13 cellular contexts compared by ENCODE assay signal in the genomic region with DNA sequence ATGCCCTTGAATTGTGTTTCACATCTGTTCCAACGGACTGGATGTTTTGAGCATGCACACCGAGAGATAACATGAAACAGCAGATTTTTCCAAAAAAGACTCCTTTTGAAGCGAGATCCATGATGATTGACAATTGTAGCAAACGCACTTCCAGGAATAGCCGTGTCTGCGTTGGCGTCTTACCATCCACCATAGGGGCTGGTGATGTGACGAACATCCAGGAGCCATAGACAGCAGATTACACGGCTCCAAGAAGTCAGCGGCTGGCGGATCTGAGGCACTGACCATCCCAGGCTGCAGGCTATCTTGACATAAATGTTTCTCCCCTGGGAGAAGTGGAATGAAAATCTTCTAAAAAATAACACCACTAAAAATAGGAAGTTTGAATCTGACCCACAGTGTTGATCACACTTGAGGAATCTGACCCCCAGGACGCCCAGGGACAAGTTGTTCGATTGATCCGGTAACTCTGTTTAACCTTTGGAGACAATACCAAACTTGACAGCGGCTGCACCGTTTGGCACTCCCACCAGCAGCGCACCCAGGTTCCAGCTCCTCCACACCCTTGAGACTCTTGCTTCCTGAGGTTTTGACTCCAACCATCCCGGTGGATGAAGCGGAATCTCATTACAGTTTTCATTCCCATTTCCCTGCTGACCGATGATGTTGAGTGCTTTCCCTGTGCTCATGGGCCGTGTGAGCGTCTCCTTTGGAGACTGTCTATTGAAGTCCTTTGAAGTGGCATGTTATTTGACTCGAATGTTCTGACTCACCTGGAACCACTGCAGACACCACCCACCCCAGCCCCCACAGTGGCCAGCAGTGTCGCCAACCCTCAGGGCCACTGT.
"Had no signal": no experiment of that assay in that cellular context is flagged by ENCODE, and none has a peak within 500 bp of the region (broad histone marks: within the 10 kb centered on the region; RNA-seq: fewer than 3 reads in every experiment).

No MANE protein-coding gene starts in this region.

- H3K9me3 Mint-ChIP-seq: activated naive CD4-positive, alpha-beta T cell treated with anti-CD3 and anti-CD28 coated beads for 36 hours; activated T-helper 1 cell treated with anti-CD3 and anti-CD28 coated beads, Interleukin-12 subunit alpha, Interleukin-12 subunit beta, Interleukin-2, Interleukin-4 antibody, amounts not matched to agents 30 ng/mL and 10 ng/mL and 1 ng/mL, durations not matched to agents 14 hours and 24 hours and 36 hours; naive thymus-derived CD8-positive, alpha-beta T cell; stimulated activated naive CD8-positive, alpha-beta T cell treated with anti-CD3 and anti-CD28 coated beads, Interleukin-15, amount 100 ng/mL, for 72 hours; T-helper 1 cell treated with Interleukin-12 subunit alpha and Interleukin-12 subunit beta and Interleukin-4 antibody, amounts not matched to agents 30 μg/mL and 1 μg/mL, for 36 hours had no signal

- H3K9me3 ChIP-seq: psoas muscle, SK-N-SH, thoracic aorta had no signal

- H3K4me1 Mint-ChIP-seq: naive thymus-derived CD8-positive, alpha-beta T cell; stimulated activated naive CD8-positive, alpha-beta T cell treated with anti-CD3 and anti-CD28 coated beads, Interleukin-15, amount 100 ng/mL, for 72 hours had no signal

- H3K36me3 ChIP-seq: thoracic aorta had no signal

- H3K27ac Mint-ChIP-seq: activated naive CD4-positive, alpha-beta T cell treated with anti-CD3 and anti-CD28 coated beads for 36 hours; activated T-helper 1 cell treated with anti-CD3 and anti-CD28 coated beads, Interleukin-12 subunit alpha, Interleukin-12 subunit beta, Interleukin-2, Interleukin-4 antibody, amounts not matched to agents 30 ng/mL and 10 ng/mL and 1 ng/mL, durations not matched to agents 14 hours and 24 hours and 36 hours; stimulated activated naive CD8-positive, alpha-beta T cell treated with anti-CD3 and anti-CD28 coated beads, Interleukin-15, amount 100 ng/mL, for 72 hours; T-helper 1 cell treated with Interleukin-12 subunit alpha and Interleukin-12 subunit beta and Interleukin-4 antibody, amounts not matched to agents 30 μg/mL and 1 μg/mL, for 36 hours had no signal

- DNase-seq: activated CD4-positive, alpha-beta T cell treated with anti-CD3 and anti-CD28 coated beads, Interleukin-2, amount 50 U/mL, for 48 hours; activated CD8-positive, alpha-beta memory T cell treated with anti-CD3 and anti-CD28 coated beads, Interleukin-2, amount 50 U/mL, for 48 hours; activated naive CD4-positive, alpha-beta T cell treated with anti-CD3 and anti-CD28 coated beads for 36 hours; cerebellar nuclear complex; mammary epithelial cell; naive thymus-derived CD8-positive, alpha-beta T cell; stimulated activated CD4-positive, alpha-beta T cell treated with anti-CD3 and anti-CD28 coated beads, Interleukin-4, amount 100 ng/mL, for 24 hours; stimulated activated naive CD8-positive, alpha-beta T cell treated with anti-CD3 and anti-CD28 coated beads, Interleukin-15, amount 100 ng/mL, for 72 hours had no signal

- H3K4me3 ChIP-seq: psoas muscle, thoracic aorta had no signal

- H3K4me3 Mint-ChIP-seq: activated naive CD4-positive, alpha-beta T cell treated with anti-CD3 and anti-CD28 coated beads for 36 hours; activated T-helper 1 cell treated with anti-CD3 and anti-CD28 coated beads, Interleukin-12 subunit alpha, Interleukin-12 subunit beta, Interleukin-2, Interleukin-4 antibody, amounts not matched to agents 30 ng/mL and 10 ng/mL and 1 ng/mL, durations not matched to agents 14 hours and 24 hours and 36 hours; naive thymus-derived CD8-positive, alpha-beta T cell; stimulated activated naive CD8-positive, alpha-beta T cell treated with anti-CD3 and anti-CD28 coated beads, Interleukin-15, amount 100 ng/mL, for 72 hours; T-helper 1 cell treated with Interleukin-12 subunit alpha and Interleukin-12 subunit beta and Interleukin-4 antibody, amounts not matched to agents 30 μg/mL and 1 μg/mL, for 36 hours had no signal

- H3K27ac ChIP-seq: psoas muscle, thoracic aorta had no signal

- H3K36me3 Mint-ChIP-seq: naive thymus-derived CD8-positive, alpha-beta T cell had no signal
